1 cellular context compared by ENCODE assay signal in genomic region chr2:234983011-234983726, GRCh38.
TF ChIP-seq lines count a peak whose summit lies in the region.

No MANE protein-coding gene starts in this region.

TF ChIP-seq in HepG2, 621 proteins besides CTCF, POLR2A, EP300 and RAD21 (continued from another document and continues in another):
- TF ChIP-seq, protein P1, sequence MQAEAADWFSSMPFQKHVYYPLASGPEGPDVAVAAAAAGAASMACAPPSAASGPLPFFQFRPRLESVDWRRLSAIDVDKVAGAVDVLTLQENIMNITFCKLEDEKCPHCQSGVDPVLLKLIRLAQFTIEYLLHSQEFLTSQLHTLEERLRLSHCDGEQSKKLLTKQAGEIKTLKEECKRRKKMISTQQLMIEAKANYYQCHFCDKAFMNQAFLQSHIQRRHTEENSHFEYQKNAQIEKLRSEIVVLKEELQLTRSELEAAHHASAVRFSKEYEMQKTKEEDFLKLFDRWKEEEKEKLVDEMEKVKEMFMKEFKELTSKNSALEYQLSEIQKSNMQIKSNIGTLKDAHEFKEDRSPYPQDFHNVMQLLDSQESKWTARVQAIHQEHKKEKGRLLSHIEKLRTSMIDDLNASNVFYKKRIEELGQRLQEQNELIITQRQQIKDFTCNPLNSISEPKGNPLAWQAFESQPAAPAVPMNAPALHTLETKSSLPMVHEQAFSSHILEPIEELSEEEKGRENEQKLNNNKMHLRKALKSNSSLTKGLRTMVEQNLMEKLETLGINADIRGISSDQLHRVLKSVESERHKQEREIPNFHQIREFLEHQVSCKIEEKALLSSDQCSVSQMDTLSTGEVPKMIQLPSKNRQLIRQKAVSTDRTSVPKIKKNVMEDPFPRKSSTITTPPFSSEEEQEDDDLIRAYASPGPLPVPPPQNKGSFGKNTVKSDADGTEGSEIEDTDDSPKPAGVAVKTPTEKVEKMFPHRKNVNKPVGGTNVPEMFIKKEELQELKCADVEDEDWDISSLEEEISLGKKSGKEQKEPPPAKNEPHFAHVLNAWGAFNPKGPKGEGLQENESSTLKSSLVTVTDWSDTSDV (CRISPR knock-in tag; IDR thresholded peaks at IDR 0.05) = 0 out of 2 replicates have a peak, but pooled peaks have one; percentile 9
- peak; percentile 29; the same call in 1 of the 2 replicates for TF ChIP-seq DPF2 (CRISPR knock-in tag; IDR thresholded peaks at IDR 0.05; ENCODE audit: borderline replicate concordance, low read depth)
- no peak for TF ChIP-seq ZMYM2 (CRISPR knock-in tag; IDR thresholded peaks at IDR 0.05)
- TF ChIP-seq, protein P2, sequence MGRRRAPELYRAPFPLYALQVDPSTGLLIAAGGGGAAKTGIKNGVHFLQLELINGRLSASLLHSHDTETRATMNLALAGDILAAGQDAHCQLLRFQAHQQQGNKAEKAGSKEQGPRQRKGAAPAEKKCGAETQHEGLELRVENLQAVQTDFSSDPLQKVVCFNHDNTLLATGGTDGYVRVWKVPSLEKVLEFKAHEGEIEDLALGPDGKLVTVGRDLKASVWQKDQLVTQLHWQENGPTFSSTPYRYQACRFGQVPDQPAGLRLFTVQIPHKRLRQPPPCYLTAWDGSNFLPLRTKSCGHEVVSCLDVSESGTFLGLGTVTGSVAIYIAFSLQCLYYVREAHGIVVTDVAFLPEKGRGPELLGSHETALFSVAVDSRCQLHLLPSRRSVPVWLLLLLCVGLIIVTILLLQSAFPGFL (CRISPR knock-in tag; IDR thresholded peaks at IDR 0.05) = no peak
- no peak for TF ChIP-seq ZXDC (CRISPR knock-in tag; IDR thresholded peaks at IDR 0.05)
- TF ChIP-seq ZHX2 (IDR thresholded peaks at IDR 0.05; ENCODE audit: low read depth) = no peak
- TF ChIP-seq ZHX2 (CRISPR knock-in tag; IDR thresholded peaks at IDR 0.05; ENCODE audit: borderline replicate concordance) = 0 out of 2 replicates have a peak, but pooled peaks have one; percentile 28
- TF ChIP-seq ZNF709 (CRISPR knock-in tag; IDR thresholded peaks at IDR 0.05) = no peak
- no peak for TF ChIP-seq ZSCAN30 (CRISPR knock-in tag; IDR thresholded peaks at IDR 0.05)
- TF ChIP-seq DDIT3 (CRISPR knock-in tag; IDR thresholded peaks at IDR 0.05) = no peak
- TF ChIP-seq HNRNPL (IDR thresholded peaks at IDR 0.05; ENCODE audit: low read depth, low read length) = peak; percentile 79; the same call in 1 of the 2 replicates
- TF ChIP-seq, protein P3, sequence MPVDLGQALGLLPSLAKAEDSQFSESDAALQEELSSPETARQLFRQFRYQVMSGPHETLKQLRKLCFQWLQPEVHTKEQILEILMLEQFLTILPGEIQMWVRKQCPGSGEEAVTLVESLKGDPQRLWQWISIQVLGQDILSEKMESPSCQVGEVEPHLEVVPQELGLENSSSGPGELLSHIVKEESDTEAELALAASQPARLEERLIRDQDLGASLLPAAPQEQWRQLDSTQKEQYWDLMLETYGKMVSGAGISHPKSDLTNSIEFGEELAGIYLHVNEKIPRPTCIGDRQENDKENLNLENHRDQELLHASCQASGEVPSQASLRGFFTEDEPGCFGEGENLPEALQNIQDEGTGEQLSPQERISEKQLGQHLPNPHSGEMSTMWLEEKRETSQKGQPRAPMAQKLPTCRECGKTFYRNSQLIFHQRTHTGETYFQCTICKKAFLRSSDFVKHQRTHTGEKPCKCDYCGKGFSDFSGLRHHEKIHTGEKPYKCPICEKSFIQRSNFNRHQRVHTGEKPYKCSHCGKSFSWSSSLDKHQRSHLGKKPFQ (CRISPR knock-in tag; IDR thresholded peaks at IDR 0.05; ENCODE audit: insufficient replicate concordance) = no peak
- TF ChIP-seq SALL2 (CRISPR knock-in tag; IDR thresholded peaks at IDR 0.05) = 0 out of 2 replicates have a peak, but pooled peaks have one; percentile 9
- no peak for TF ChIP-seq ZNF713 (CRISPR knock-in tag; IDR thresholded peaks at IDR 0.05)
- no peak for TF ChIP-seq ZNF747 (CRISPR knock-in tag; IDR thresholded peaks at IDR 0.05; ENCODE audit: borderline replicate concordance)
- TF ChIP-seq JUNB (CRISPR knock-in tag; IDR thresholded peaks at IDR 0.05; ENCODE audit: borderline replicate concordance) = no peak
- 0 out of 2 replicates have a peak, but pooled peaks have one; percentile 5 for TF ChIP-seq ZNF619 (CRISPR knock-in tag; IDR thresholded peaks at IDR 0.05)
- 0 out of 2 replicates have a peak, but pooled peaks have one; percentile 35 for TF ChIP-seq ZNF253 (CRISPR knock-in tag; IDR thresholded peaks at IDR 0.05; ENCODE audit: borderline replicate concordance)
- TF ChIP-seq ZBTB8A (CRISPR knock-in tag; IDR thresholded peaks at IDR 0.05; ENCODE audit: borderline replicate concordance, low read depth) = no peak
- TF ChIP-seq MEIS1 (CRISPR knock-in tag; IDR thresholded peaks at IDR 0.05; ENCODE audit: borderline replicate concordance) = no peak
- no peak for TF ChIP-seq ZNF83 (CRISPR knock-in tag; IDR thresholded peaks at IDR 0.05; ENCODE audit: borderline replicate concordance)
- peak; percentile 17; the same call in 1 of the 2 replicates for TF ChIP-seq SKIL (CRISPR knock-in tag; IDR thresholded peaks at IDR 0.05; ENCODE audit: borderline replicate concordance)
- no peak for TF ChIP-seq ZNF670 (CRISPR knock-in tag; IDR thresholded peaks at IDR 0.05; ENCODE audit: borderline replicate concordance)
- peak; percentile 32; the same call in 1 of the 2 replicates for TF ChIP-seq CEBPG (CRISPR knock-in tag; IDR thresholded peaks at IDR 0.05)
- no peak for TF ChIP-seq ZNF543 (CRISPR knock-in tag; IDR thresholded peaks at IDR 0.05)
- no peak for TF ChIP-seq ZNF597 (CRISPR knock-in tag; IDR thresholded peaks at IDR 0.05)
- TF ChIP-seq ZNF234 (CRISPR knock-in tag; conservative IDR thresholded peaks at IDR 0.05) = no peak
- 0 out of 2 replicates have a peak, but pooled peaks have one; percentile 34 for TF ChIP-seq ZBTB20 (CRISPR knock-in tag; IDR thresholded peaks at IDR 0.05; ENCODE audit: borderline replicate concordance, low read depth)
- no peak for TF ChIP-seq CSRNP2 (CRISPR knock-in tag; conservative IDR thresholded peaks at IDR 0.05; ENCODE audit: low read depth)
- no peak for TF ChIP-seq ZNF335 (CRISPR knock-in tag; IDR thresholded peaks at IDR 0.05)
- no peak for TF ChIP-seq SMARCE1 (IDR thresholded peaks at IDR 0.05; ENCODE audit: borderline replicate concordance)
- 0 out of 2 replicates have a peak, but pooled peaks have one; percentile 4 for TF ChIP-seq STAT5B (CRISPR knock-in tag; IDR thresholded peaks at IDR 0.05)
- peak; percentile 4 for TF ChIP-seq ZEB1 (IDR thresholded peaks at IDR 0.05; ENCODE audit: insufficient replicate concordance, low read depth)
- TF ChIP-seq, protein P4, sequence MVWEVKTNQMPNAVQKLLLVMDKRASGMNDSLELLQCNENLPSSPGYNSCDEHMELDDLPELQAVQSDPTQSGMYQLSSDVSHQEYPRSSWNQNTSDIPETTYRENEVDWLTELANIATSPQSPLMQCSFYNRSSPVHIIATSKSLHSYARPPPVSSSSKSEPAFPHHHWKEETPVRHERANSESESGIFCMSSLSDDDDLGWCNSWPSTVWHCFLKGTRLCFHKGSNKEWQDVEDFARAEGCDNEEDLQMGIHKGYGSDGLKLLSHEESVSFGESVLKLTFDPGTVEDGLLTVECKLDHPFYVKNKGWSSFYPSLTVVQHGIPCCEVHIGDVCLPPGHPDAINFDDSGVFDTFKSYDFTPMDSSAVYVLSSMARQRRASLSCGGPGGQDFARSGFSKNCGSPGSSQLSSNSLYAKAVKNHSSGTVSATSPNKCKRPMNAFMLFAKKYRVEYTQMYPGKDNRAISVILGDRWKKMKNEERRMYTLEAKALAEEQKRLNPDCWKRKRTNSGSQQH (CRISPR knock-in tag; IDR thresholded peaks at IDR 0.05; ENCODE audit: low read depth) = no peak
